In genomic region chr2:236568068-236568921, GRCh38 we compare ENCODE assay signal across 8 cellular contexts. TPM values are rescaled to one million over a fixed set of nuclear protein-coding genes. Genes with fewer than 3 reads are reported as not detected.
DNase-seq lines count a peak whose midpoint lies in the region; ATAC-seq and TF ChIP-seq lines count a peak whose summit lies in the region.

No MANE protein-coding gene starts in this region.

- H3K9ac ChIP-seq in GM23248 = peak overlapping the region; percentile 62

- no peaks in the 10 kb centered on the region for H3K9me3 ChIP-seq in GM23248 (ENCODE audit: low read depth)
- H3K9me3 ChIP-seq in T-helper 17 cell (ENCODE audit: control insufficient read depth, low read length, poor library complexity, severe bottlenecking) = no peaks in the 10 kb centered on the region
- no peaks in the 10 kb centered on the region for H3K9me3 ChIP-seq in mesodermal cell (ENCODE audit: control insufficient read depth, low read length)
- H3K9me3 ChIP-seq in suprapubic skin = no peaks in the 10 kb centered on the region

- in situ Hi-C loops in GM23248 (cut with MboI) = no loop called here

- no peaks in the 10 kb centered on the region for H3K9me2 ChIP-seq in GM23248 (ENCODE audit: insufficient read depth)

- peak overlapping the region; percentile 60 for H2AFZ ChIP-seq in GM23248

- H3K36me3 Mint-ChIP-seq in T-helper 17 cell (ENCODE audit: low read depth) = peaks cover 3% of the 10 kb centered on the region

- ATAC-seq in T-helper 17 cell (peak; percentile 26), HG02840 (IDR thresholded peaks at IDR 0.05; ENCODE audit: low FRiP score, unreplicated experiment) (no peak)

- no peak for TF ChIP-seq CTCF in suprapubic skin (IDR thresholded peaks at IDR 0.05)

- TF ChIP-seq POLR2A in suprapubic skin (IDR thresholded peaks at IDR 0.05) = no peak

- peak overlapping the region; percentile 60 for H3K27ac Mint-ChIP-seq in T-helper 17 cell

- peaks cover 22% of the 10 kb centered on the region for H3K4me1 Mint-ChIP-seq in T-helper 17 cell

- WGBS in GM23248 (ENCODE audit: low coverage in 1 of 2, low lambda C conversion rate in 2 of 2, missing lambda C conversion rate in 2 of 2), 2 experiments = 3 to 5% methylated on average over 49 of the region's 49 CpGs
- 3 to 8% methylated on average over 41 to 42 of the region's 49 CpGs for WGBS in mesodermal cell (ENCODE audit: insufficient coverage in 2 of 2), 2 experiments
- WGBS in suprapubic skin = 8% methylated on average over 43 of the region's 49 CpGs

- H3K36me3 ChIP-seq in GM23248 (ENCODE audit: low read depth) (no peaks in the 10 kb centered on the region), mesodermal cell (ENCODE audit: control insufficient read depth, insufficient read depth, low read length) (no peaks in the 10 kb centered on the region), suprapubic skin (no peaks in the 10 kb centered on the region)

- no peak for TF ChIP-seq EP300 in suprapubic skin (IDR thresholded peaks at IDR 0.05)

- H3K27me3 ChIP-seq in GM23248 (replicated peaks; ENCODE audit: insufficient read depth) (peaks cover 73% of the 10 kb centered on the region), suprapubic skin (peaks cover 2% of the 10 kb centered on the region)

- H3K4me3 Mint-ChIP-seq in T-helper 17 cell = peak overlapping the region; percentile 85

- no peaks in the 10 kb centered on the region for H3K79me2 ChIP-seq in GM23248 (ENCODE audit: insufficient read depth)

- H3K4me2 ChIP-seq in GM23248 (ENCODE audit: unreplicated experiment) = peak overlapping the region; percentile 77

- H3K4me3 ChIP-seq in GM23248 (peak overlapping the region; percentile 65), mesodermal cell (ENCODE audit: extremely low read depth, insufficient read depth, low read length, poor library complexity, severe bottlenecking) (peak overlapping the region; percentile 31), suprapubic skin (peak overlapping the region; percentile 53)

- DNase-seq in DMS79 treated with DMSO at 0.1 percent for 48 hours (lab: John Stamatoyannopoulos, UW) (peak; percentile 49), GM23248 (peak; percentile 63), T-helper 17 cell (no peak), cortex of kidney (lab: John Stamatoyannopoulos, UW) (peak; percentile 17), suprapubic skin (ENCODE audit: low spot score in 2 of 2) (no peak)
- no peak for DNase-seq in stimulated activated naive CD4-positive, alpha-beta T cell treated with Interleukin-2 at 50 U/mL for 16 hours (lab: John Stamatoyannopoulos, UW)

- peaks cover 12% of the 10 kb centered on the region; the same call in 1 of the 2 replicates for H3F3A ChIP-seq in GM23248 (ENCODE audit: insufficient read depth)

- no peaks in the 10 kb centered on the region for H4K20me1 ChIP-seq in GM23248 (ENCODE audit: insufficient read depth)

- H3K27me3 Mint-ChIP-seq in T-helper 17 cell = no peaks in the 10 kb centered on the region

- peaks cover 4% of the 10 kb centered on the region; the same call in 1 of the 2 replicates for H3K4me1 ChIP-seq in GM23248 (ENCODE audit: insufficient read depth)
- peaks cover 20% of the 10 kb centered on the region for H3K4me1 ChIP-seq in mesodermal cell (ENCODE audit: control insufficient read depth, insufficient read depth, low read length, poor library complexity, severe bottlenecking)
- H3K4me1 ChIP-seq in suprapubic skin = peaks cover 50% of the 10 kb centered on the region

- H3K27ac ChIP-seq in GM23248 = no peak overlapping the region; the same call in 1 of the 2 replicates
- no peak overlapping the region for H3K27ac ChIP-seq in mesodermal cell (ENCODE audit: low read depth, low read length, severe bottlenecking)
- peak overlapping the region; percentile 89 for H3K27ac ChIP-seq in suprapubic skin

RNA-seq across cellular contexts. Expression of gene ACKR3, which starts 1.3 kb away (rescaled TPM):
- 6.1 and 10.1 TPM in 2 replicates for total RNA-seq in GM23248 (2014; rRNA removed; shearing (Covaris generic))
- 8.5 and 10.4 TPM in 2 replicates for polyA plus RNA-seq in GM23248 (2016; fragmentation: Nextera tagmentation; extraction: Ambion mirVana)
- 1 to 10 TPM; 1.3 to 2.3 TPM for total RNA-seq in T-helper 17 cell
- 15.3 TPM for polyA plus RNA-seq in mesodermal cell (2013, experiment 1 of 2)
- polyA plus RNA-seq in mesodermal cell (2013, experiment 2 of 2) = 11.6 TPM
- 10 to 100 TPM; 15.8 to 51.5 (median 34.9) TPM for total RNA-seq in suprapubic skin

Comparison
In these comparisons a context has a peak if more than half of its experiments do, and no peak if none do; other contexts are left out.
1. DNase-seq: peak in DMS79 treated with DMSO at 0.1 percent for 48 hours (single experiment), GM23248 (single experiment) and cortex of kidney (single experiment); none in T-helper 17 cell (0 of 3), suprapubic skin (0 of 2) and stimulated activated naive CD4-positive, alpha-beta T cell treated with Interleukin-2 at 50 U/mL for 16 hours (single experiment).
2. Peak in every context shown above with its lines, with median percentiles within 50 percentile points of each other: H3K4me3 ChIP-seq.